Comparison of ENCODE assay signal across 8 cellular contexts in the genomic region with DNA sequence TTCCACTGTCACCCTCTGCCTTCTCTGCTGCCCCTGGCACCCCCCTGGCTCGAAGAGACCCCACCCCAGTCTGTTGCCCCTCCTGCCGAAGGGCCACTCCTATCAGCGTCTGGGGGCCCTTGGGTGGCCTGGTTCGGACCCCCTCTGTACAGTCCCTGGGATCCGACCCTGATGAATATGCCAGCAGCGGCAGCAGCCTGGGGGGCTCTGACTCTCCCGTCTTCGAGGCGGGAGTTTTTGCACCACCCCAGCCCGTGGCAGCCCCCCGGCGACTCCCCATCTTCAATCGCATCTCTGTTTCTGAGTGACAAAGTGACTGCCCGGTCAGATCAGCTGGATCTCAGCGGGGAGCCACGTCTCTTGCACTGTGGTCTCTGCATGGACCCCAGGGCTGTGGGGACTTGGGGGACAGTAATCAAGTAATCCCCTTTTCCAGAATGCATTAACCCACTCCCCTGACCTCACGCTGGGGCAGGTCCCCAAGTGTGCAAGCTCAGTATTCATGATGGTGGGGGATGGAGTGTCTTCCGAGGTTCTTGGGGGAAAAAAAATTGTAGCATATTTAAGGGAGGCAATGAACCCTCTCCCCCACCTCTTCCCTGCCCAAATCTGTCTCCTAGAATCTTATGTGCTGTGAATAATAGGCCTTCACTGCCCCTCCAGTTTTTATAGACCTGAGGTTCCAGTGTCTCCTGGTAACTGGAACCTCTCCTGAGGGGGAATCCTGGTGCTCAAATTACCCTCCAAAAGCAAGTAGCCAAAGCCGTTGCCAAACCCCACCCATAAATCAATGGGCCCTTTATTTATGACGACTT. TPM values are rescaled to one million over a fixed set of nuclear protein-coding genes. Genes with fewer than 3 reads are reported as not detected.
DNase-seq lines count a peak whose midpoint lies in the region; ATAC-seq and TF ChIP-seq lines count a peak whose summit lies in the region.

No MANE protein-coding gene starts in this region.

- peaks cover 14% of the 10 kb centered on the region for H3K36me3 ChIP-seq in CD4-positive, alpha-beta memory T cell (ENCODE audit: insufficient read depth, low read length)

- CTCF ChIA-PET in CD4-positive, alpha-beta memory T cell (lab: Charles Lee; ENCODE audit: partially characterized antibody), result interaction anchor here (1.8 to 4.3 kb wide), 2 partner anchors 11 to 27 kb away, joined by 8 to 54 read pairs; a partner anchor contains a TSS
- CTCF ChIA-PET in activated CD8-positive, alpha-beta T cell treated with anti-CD3 and anti-CD28 coated beads for 36 hours (lab: Charles Lee), result interaction anchor here (1.0 to 3.9 kb wide), 3 partner anchors 11 to 286 kb away, joined by 3 to 32 read pairs (median 5); a partner anchor contains a TSS

- POLR2A ChIA-PET in CD4-positive, alpha-beta memory T cell (lab: Charles Lee; ENCODE audit: partially characterized antibody), result interaction anchor here (0.6 to 11.3 kb wide), 14 partner anchors 10 to 1342 kb away, joined by 3 to 276 read pairs (median 7); a partner anchor contains a TSS
- POLR2A ChIA-PET in activated CD8-positive, alpha-beta T cell treated with anti-CD3 and anti-CD28 coated beads for 36 hours (lab: Charles Lee), result interaction anchor here (0.7 to 4.5 kb wide), 14 partner anchors 10 to 666 kb away, joined by 3 to 50 read pairs (median 4); a partner anchor contains a TSS

- H3K27me3 Mint-ChIP-seq in CD4-positive, alpha-beta memory T cell, result peaks cover 0 to 7% of the 10 kb centered on the region in 2 donors
- peaks cover 2% of the 10 kb centered on the region for H3K27me3 Mint-ChIP-seq in activated CD8-positive, alpha-beta T cell treated with anti-CD3 and anti-CD28 coated beads for 36 hours

- peaks cover 0 to 16% (median 0%) of the 10 kb centered on the region in 8 donors for H3K9me3 Mint-ChIP-seq in CD4-positive, alpha-beta memory T cell
- no peaks in the 10 kb centered on the region for H3K9me3 Mint-ChIP-seq in activated CD8-positive, alpha-beta T cell treated with anti-CD3 and anti-CD28 coated beads for 36 hours

- H3K4me3 ChIP-seq in CD4-positive, alpha-beta memory T cell (ENCODE audit: low read length in 2 of 2), result peak overlapping the region; percentile 97 to 100
- H3K4me3 ChIP-seq in fibroblast of the aortic adventitia (ENCODE audit: low read depth, low read length), result peak overlapping the region; percentile 94
- H3K4me3 ChIP-seq in skeletal muscle cell (ENCODE audit: low read depth, low read length), result peak overlapping the region; percentile 97

- H3K4me1 Mint-ChIP-seq in CD4-positive, alpha-beta memory T cell, result peaks cover 33 to 85% (median 48%) of the 10 kb centered on the region in 4 donors
- H3K4me1 Mint-ChIP-seq in activated CD8-positive, alpha-beta T cell treated with anti-CD3 and anti-CD28 coated beads for 36 hours (ENCODE audit: low read depth), result peaks cover 40% of the 10 kb centered on the region

- no peaks in the 10 kb centered on the region for H3K9me3 ChIP-seq in CD4-positive, alpha-beta memory T cell (ENCODE audit: control insufficient read depth in 1 of 2, low read length in 2 of 2)

- H3K27me3 ChIP-seq in CD4-positive, alpha-beta memory T cell (ENCODE audit: insufficient read depth, low read length), result no peaks in the 10 kb centered on the region

- H3K27ac Mint-ChIP-seq in CD4-positive, alpha-beta memory T cell, result peak overlapping the region; percentile 99 to 100 (median 99)
- H3K27ac Mint-ChIP-seq in activated CD8-positive, alpha-beta T cell treated with anti-CD3 and anti-CD28 coated beads for 36 hours, result peak overlapping the region; percentile 93

- peaks cover 22 to 53% of the 10 kb centered on the region in 2 donors for H3K36me3 Mint-ChIP-seq in CD4-positive, alpha-beta memory T cell
- peaks cover 28% of the 10 kb centered on the region for H3K36me3 Mint-ChIP-seq in activated CD8-positive, alpha-beta T cell treated with anti-CD3 and anti-CD28 coated beads for 36 hours (ENCODE audit: low read depth)

- intact Hi-C loops in CD4-positive, alpha-beta memory T cell (cut with micrococcal nuclease), result no loop called here
- intact Hi-C loops in activated CD8-positive, alpha-beta T cell treated with anti-CD3 and anti-CD28 coated beads for 36 hours (cut with micrococcal nuclease), result no loop called here

- no peak for ATAC-seq in activated CD8-positive, alpha-beta T cell treated with anti-CD3 and anti-CD28 coated beads for 36 hours
- ATAC-seq in HG02759 (IDR thresholded peaks at IDR 0.05; ENCODE audit: unreplicated experiment), result no peak
- ATAC-seq in GM18870 (IDR thresholded peaks at IDR 0.05; ENCODE audit: unreplicated experiment), result no peak

- H3K4me1 ChIP-seq in CD4-positive, alpha-beta memory T cell (ENCODE audit: insufficient read depth, low read length), result peaks cover 50% of the 10 kb centered on the region

- peak; percentile 48 to 74 (median 59) for DNase-seq in CD4-positive, alpha-beta memory T cell
- peak; percentile 50 for DNase-seq in LHCN-M2 (ENCODE audit: low read depth)
- peak; percentile 43 for DNase-seq in activated CD8-positive, alpha-beta T cell treated with anti-CD3 and anti-CD28 coated beads for 36 hours
- DNase-seq in fibroblast of the aortic adventitia (ENCODE audit: low read depth), result peak; percentile 59
- no peak for DNase-seq in skeletal muscle cell (ENCODE audit: low read depth)
- DNase-seq in NCI-H226, result no peak

- H3K4me3 Mint-ChIP-seq in CD4-positive, alpha-beta memory T cell, result peak overlapping the region; percentile 88 to 99 (median 97)
- peak overlapping the region; percentile 79 for H3K4me3 Mint-ChIP-seq in activated CD8-positive, alpha-beta T cell treated with anti-CD3 and anti-CD28 coated beads for 36 hours

- H3K27ac ChIP-seq in CD4-positive, alpha-beta memory T cell (ENCODE audit: low read depth, low read length), result peak overlapping the region; percentile 100

- no peak for TF ChIP-seq CTCF in activated CD8-positive, alpha-beta T cell treated with anti-CD3 and anti-CD28 coated beads for 36 hours (IDR thresholded peaks at IDR 0.05)
- TF ChIP-seq CTCF in fibroblast of the aortic adventitia (IDR thresholded peaks at IDR 0.05; ENCODE audit: insufficient read depth, low read length), result no peak

RNA-seq across cellular contexts. Expression of a gene that starts 2.0 kb away (rescaled TPM):
- total RNA-seq in CD4-positive, alpha-beta memory T cell, result 100 to 1,000 TPM; 151 to 152 TPM
- polyA plus RNA-seq in CD4-positive, alpha-beta memory T cell, result 100 to 1,000 TPM; 164 to 191 TPM
- total RNA-seq in LHCN-M2 (2014; rRNA removed) (9.3 and 15.0 TPM in 2 replicates), fibroblast of the aortic adventitia (ENCODE audit: low replicate concordance) (10.8 and 18.3 TPM in 2 replicates)
- polyA plus RNA-seq in LHCN-M2 (2012), result 16.3 TPM
- 10 to 100 TPM; 74.6 to 80.3 TPM for total RNA-seq in activated CD8-positive, alpha-beta T cell treated with anti-CD3 and anti-CD28 coated beads for 36 hours

RNA-seq across cellular contexts. Expression of a gene that starts 3.9 kb away (rescaled TPM):
- 10 to 100 TPM; 12.1 to 17.0 TPM for total RNA-seq in CD4-positive, alpha-beta memory T cell
- 1 to 10 TPM; 1.4 to 5.1 TPM for polyA plus RNA-seq in CD4-positive, alpha-beta memory T cell
- total RNA-seq in LHCN-M2 (2014; rRNA removed), result 19.9 and 23.4 TPM in 2 replicates
- polyA plus RNA-seq in LHCN-M2 (2012), result 27.7 TPM
- 10 to 100 TPM; 35.9 to 42.8 TPM for total RNA-seq in activated CD8-positive, alpha-beta T cell treated with anti-CD3 and anti-CD28 coated beads for 36 hours
- total RNA-seq in fibroblast of the aortic adventitia (ENCODE audit: low replicate concordance), result 14.1 and 29.1 TPM in 2 replicates

RNA-seq across cellular contexts. Expression of a gene that starts 17.4 kb away (rescaled TPM):
- 10 to 100 TPM; 43.1 to 51.3 TPM for total RNA-seq in CD4-positive, alpha-beta memory T cell
- 10 to 100 TPM; 50.6 to 59.8 TPM for polyA plus RNA-seq in CD4-positive, alpha-beta memory T cell
- total RNA-seq in LHCN-M2 (2014; rRNA removed) (32.8 and 38.7 TPM in 2 replicates), fibroblast of the aortic adventitia (ENCODE audit: low replicate concordance) (16.2 and 25.7 TPM in 2 replicates)
- polyA plus RNA-seq in LHCN-M2 (2012), result 24.7 TPM
- 10 to 100 TPM; 19.5 to 19.8 TPM for total RNA-seq in activated CD8-positive, alpha-beta T cell treated with anti-CD3 and anti-CD28 coated beads for 36 hours

RNA-seq across cellular contexts. Expression of a gene that starts 17.7 kb away (rescaled TPM):
- 10 to 100 TPM; 49.2 to 53.8 TPM for total RNA-seq in CD4-positive, alpha-beta memory T cell
- 10 to 100 TPM; 21.5 to 46.7 TPM for polyA plus RNA-seq in CD4-positive, alpha-beta memory T cell
- total RNA-seq in LHCN-M2 (2014; rRNA removed), result 51.9 and 61.7 TPM in 2 replicates
- 78.7 TPM for polyA plus RNA-seq in LHCN-M2 (2012)
- 10 to 100 TPM; 35.5 to 36.5 TPM for total RNA-seq in activated CD8-positive, alpha-beta T cell treated with anti-CD3 and anti-CD28 coated beads for 36 hours
- total RNA-seq in fibroblast of the aortic adventitia (ENCODE audit: low replicate concordance), result 36.1 and 45.4 TPM in 2 replicates

RNA-seq across cellular contexts. Expression of a gene that starts 27.1 kb away (rescaled TPM):
- 1,000 to 10,000 TPM; 4,061 to 4,227 TPM for total RNA-seq in CD4-positive, alpha-beta memory T cell
- polyA plus RNA-seq in CD4-positive, alpha-beta memory T cell, result 1,000 to 10,000 TPM; 1,590 to 2,052 TPM
- total RNA-seq in LHCN-M2 (2014; rRNA removed), result 159 and 209 TPM in 2 replicates
- 3,320 TPM for polyA plus RNA-seq in LHCN-M2 (2012)
- total RNA-seq in activated CD8-positive, alpha-beta T cell treated with anti-CD3 and anti-CD28 coated beads for 36 hours, result 1,000 to 10,000 TPM; 3,249 to 3,324 TPM
- 23.5 and 148 TPM in 2 replicates for total RNA-seq in fibroblast of the aortic adventitia (ENCODE audit: low replicate concordance)

Comparison
In these comparisons a context has a peak if more than half of its experiments do, and no peak if none do; other contexts are left out.
1. DNase-seq: peak in CD4-positive, alpha-beta memory T cell (5 of 5), LHCN-M2 (single experiment), activated CD8-positive, alpha-beta T cell treated with anti-CD3 and anti-CD28 coated beads for 36 hours (single experiment) and fibroblast of the aortic adventitia (single experiment); none in skeletal muscle cell (single experiment) and NCI-H226 (single experiment).
2. Peak in every context shown above with its lines, with median percentiles within 50 percentile points of each other: H3K4me3 ChIP-seq.